ENCODE assay signal across 8 cellular contexts in genomic region chr1:150561830-150562367, GRCh38. TPM values are rescaled to one million over a fixed set of nuclear protein-coding genes. Genes with fewer than 3 reads are reported as not detected.
DNase-seq lines count a peak whose midpoint lies in the region; ATAC-seq and TF ChIP-seq lines count a peak whose summit lies in the region.

No MANE protein-coding gene starts in this region.

- CTCF ChIA-PET in CD4-positive, alpha-beta T cell (lab: Charles Lee), result interaction anchor here (1.7 to 6.4 kb wide), 5 partner anchors 13 to 135 kb away, joined by 13 to 183 read pairs (median 28); partner anchors contain the start of genes GOLPH3L and MCL1

- intact Hi-C loops in CD4-positive, alpha-beta T cell (cut with DNase I, micrococcal nuclease), result loop anchor here (1.0 to 5.0 kb wide), 6 partner anchors 17 to 435 kb away; partner anchors contain the start of genes ENSA (in 1 of the 2), GOLPH3L (in 1 of the 2) and MCL1 (in 1 of the 2)

- H3K9me3 ChIP-seq in CD4-positive, alpha-beta T cell (ENCODE audit: control insufficient read depth, low read length), result no peaks in the 10 kb centered on the region
- H3K9me3 ChIP-seq in neuron (ENCODE audit: low read length), result no peaks in the 10 kb centered on the region

- H3K36me3 Mint-ChIP-seq in CD4-positive, alpha-beta T cell (ENCODE audit: low read depth), result peaks cover 29% of the 10 kb centered on the region
- no peaks in the 10 kb centered on the region for H3K36me3 Mint-ChIP-seq in IgD-negative memory B cell

- H3K27ac Mint-ChIP-seq in CD4-positive, alpha-beta T cell, result peak overlapping the region; percentile 98
- H3K27ac Mint-ChIP-seq in IgD-negative memory B cell, result peak overlapping the region; percentile 98 to 100 (median 99)

- H3K9me3 Mint-ChIP-seq in CD4-positive, alpha-beta T cell, result no peaks in the 10 kb centered on the region
- no peaks in the 10 kb centered on the region for H3K9me3 Mint-ChIP-seq in IgD-negative memory B cell

- H3K4me3 ChIP-seq in foreskin fibroblast (ENCODE audit: low read depth in 1 of 2, low read length in 2 of 2) (peak overlapping the region; percentile 48 to 68), neuron (ENCODE audit: low read length) (peak overlapping the region; percentile 62)

- H3K27me3 Mint-ChIP-seq in CD4-positive, alpha-beta T cell, result no peaks in the 10 kb centered on the region
- H3K27me3 Mint-ChIP-seq in IgD-negative memory B cell, result no peaks in the 10 kb centered on the region

- peak overlapping the region; percentile 97 for H3K27ac ChIP-seq in CD4-positive, alpha-beta T cell (ENCODE audit: low read depth, low read length)

- POLR2A ChIA-PET in CD4-positive, alpha-beta T cell (lab: Charles Lee), result interaction anchor here (0.9 to 14.5 kb wide), 15 partner anchors 12 to 675 kb away, joined by 3 to 1538 read pairs (median 11); partner anchors contain the start of genes ADAMTSL4, ENSA, FALEC and GOLPH3L

- H3K4me3 Mint-ChIP-seq in CD4-positive, alpha-beta T cell, result peak overlapping the region; percentile 96
- H3K4me3 Mint-ChIP-seq in IgD-negative memory B cell, result peak overlapping the region; percentile 91 to 99 (median 96)

- H2AFZ ChIP-seq in neuron (ENCODE audit: low read depth, low read length), result no peak overlapping the region

- H3K4me1 ChIP-seq in neuron (ENCODE audit: insufficient read depth, low read length), result peaks cover 38% of the 10 kb centered on the region

- peak; percentile 69 to 93 (median 80) for DNase-seq in CD4-positive, alpha-beta T cell
- DNase-seq in SHP77 (lab: John Stamatoyannopoulos, UW) (peak; percentile 93 to 96), foreskin fibroblast (peak; percentile 96 to 98), stromal cell of bone marrow (ENCODE audit: low read depth) (peak; percentile 87)
- peak; percentile 50 to 87 (median 76) for DNase-seq in activated naive CD4-positive, alpha-beta T cell (lab: John Stamatoyannopoulos, UW)

- no peak for TF ChIP-seq CTCF in CD4-positive, alpha-beta T cell (IDR thresholded peaks at IDR 0.05)
- TF ChIP-seq CTCF in foreskin fibroblast (IDR thresholded peaks at IDR 0.05; ENCODE audit: low read depth, low read length), result no peak

- peaks cover 62% of the 10 kb centered on the region for H3K4me1 Mint-ChIP-seq in CD4-positive, alpha-beta T cell (ENCODE audit: low read depth)
- peaks cover 20 to 37% (median 25%) of the 10 kb centered on the region in 3 donors for H3K4me1 Mint-ChIP-seq in IgD-negative memory B cell

- no peaks in the 10 kb centered on the region for H3K36me3 ChIP-seq in neuron (ENCODE audit: insufficient read depth, low read length)

- no peaks in the 10 kb centered on the region for H3K27me3 ChIP-seq in CD4-positive, alpha-beta T cell (ENCODE audit: control insufficient read depth, insufficient read depth, low read length)
- no peaks in the 10 kb centered on the region for H3K27me3 ChIP-seq in neuron (ENCODE audit: insufficient read depth, low read length)

- peak; percentile 47 for ATAC-seq in CD4-positive, alpha-beta T cell (ENCODE audit: poor library complexity)
- peak; percentile 35 for ATAC-seq in GM19397 (IDR thresholded peaks at IDR 0.05; ENCODE audit: unreplicated experiment)

RNA-seq across cellular contexts. Expression of gene ADAMTSL4, which starts 12.7 kb away (rescaled TPM):
- under 1 TPM; 0.16 to 0.22 TPM for total RNA-seq in CD4-positive, alpha-beta T cell
- polyA plus RNA-seq in IgD-negative memory B cell, result 0.30 TPM

RNA-seq across cellular contexts. Expression of gene MCL1, which starts 17.5 kb away (rescaled TPM):
- 100 to 1,000 TPM; 737 to 747 TPM for total RNA-seq in CD4-positive, alpha-beta T cell
- 99.6 TPM for polyA plus RNA-seq in IgD-negative memory B cell

RNA-seq across cellular contexts. Expression of gene FALEC, which starts 46.3 kb away (rescaled TPM):
- not detected for total RNA-seq in CD4-positive, alpha-beta T cell
- polyA plus RNA-seq in IgD-negative memory B cell, result 1.0 TPM

RNA-seq across cellular contexts. Expression of gene ECM1, which starts 54.0 kb away (rescaled TPM):
- total RNA-seq in CD4-positive, alpha-beta T cell, result under 1 TPM in 1 of 2 experiments, not detected in 1; 0.31 TPM
- polyA plus RNA-seq in IgD-negative memory B cell, result 0.11 TPM

Comparison
In these comparisons a context has a peak if more than half of its experiments do, and no peak if none do; other contexts are left out.
1. Peak in every context shown above with its lines: DNase-seq, ATAC-seq, H3K4me3 ChIP-seq and H3K27ac ChIP-seq.